ENCODE assay signal across 8 cellular contexts in the genomic region with DNA sequence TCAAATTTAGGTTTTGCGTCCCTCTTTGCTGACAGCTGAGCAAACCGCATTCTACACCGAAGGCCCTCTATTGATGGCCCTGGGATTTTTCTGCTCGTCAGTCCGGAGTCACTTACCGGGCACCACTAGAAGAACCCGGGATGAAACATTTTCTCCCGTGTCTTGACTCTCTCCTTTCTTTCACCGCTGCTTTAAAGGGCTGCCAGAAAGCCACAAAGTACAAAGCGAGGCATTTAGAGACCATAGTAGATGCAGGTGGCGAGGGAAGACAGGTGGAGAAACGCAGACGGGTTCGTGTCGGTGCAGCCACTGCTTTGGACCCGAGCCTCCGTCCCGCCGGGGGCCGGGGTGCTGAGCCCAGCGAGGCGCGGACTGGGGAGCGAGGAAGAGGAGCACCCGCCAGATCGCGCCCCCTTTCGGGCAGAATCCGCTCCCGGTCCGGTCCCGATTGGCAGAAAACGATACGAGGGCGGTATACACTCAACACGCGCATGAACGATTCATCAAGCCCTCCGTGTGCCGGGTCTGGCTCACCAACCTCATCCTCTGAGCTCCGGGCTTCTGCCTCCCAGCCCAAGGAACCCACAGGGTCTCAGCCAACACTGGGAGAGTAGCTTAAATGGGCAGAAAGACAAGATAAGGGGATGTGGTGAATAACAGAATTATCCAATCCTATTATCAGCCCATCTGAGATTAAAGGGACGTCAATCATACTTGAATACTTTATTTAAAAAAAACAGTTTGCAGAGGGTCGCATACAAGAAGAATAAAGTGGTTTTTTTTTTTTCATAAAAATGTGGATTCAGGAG.
DNase-seq lines count a peak whose midpoint lies in the region; ATAC-seq, FAIRE-seq and TF ChIP-seq lines count a peak whose summit lies in the region.

No MANE protein-coding gene starts in this region.

- DNase-seq in D721Med (ENCODE audit: insufficient read length, low spot score) (no peak), Panc1 (ENCODE audit: low read depth, low spot score) (no peak), esophagus squamous epithelium (lab: John Stamatoyannopoulos, UW) (no peak), myocyte (ENCODE audit: low read depth) (peak; percentile 88)
- DNase-seq in activated T-cell treated with anti-CD3 and anti-CD28 coated beads, Interleukin-2, amount 50 U/mL, for 4 hours: peak; percentile 81
- DNase-seq in stimulated activated CD8-positive, alpha-beta memory T cell treated with anti-CD3 and anti-CD28 coated beads, Interleukin-4, amount 100 ng/mL, for 48 hours: peak; percentile 92

- H3K27ac ChIP-seq in KMS-11 (peak overlapping the region; percentile 56), Panc1 (ENCODE audit: low read length) (peak overlapping the region; percentile 72), esophagus squamous epithelium (peak overlapping the region; percentile 59 to 84 (median 82))

- H3K4me1 ChIP-seq in KMS-11 (ENCODE audit: low read depth, poor library complexity, severe bottlenecking) (peaks cover 13% of the 10 kb centered on the region), Panc1 (ENCODE audit: control insufficient read depth, insufficient read depth, low read length) (peaks cover 3% of the 10 kb centered on the region), esophagus squamous epithelium (peaks cover 4 to 31% (median 6%) of the 10 kb centered on the region in 3 donors)

- no peaks in the 10 kb centered on the region for H3K79me2 ChIP-seq in KMS-11 (ENCODE audit: insufficient read depth, low read depth)

- H3K27me3 ChIP-seq in KMS-11 (ENCODE audit: insufficient read depth, low read depth): no peaks in the 10 kb centered on the region
- H3K27me3 ChIP-seq in Panc1 (ENCODE audit: control insufficient read depth, insufficient read depth, low read length): peaks cover 10% of the 10 kb centered on the region; the same call in 1 of the 2 replicates
- peaks cover 0 to 53% (median 2%) of the 10 kb centered on the region in 4 donors for H3K27me3 ChIP-seq in esophagus squamous epithelium

- no peak for FAIRE-seq in D721Med (lab: Jason Lieb, UNC)

- H3K9me3 ChIP-seq in Panc1 (ENCODE audit: control insufficient read depth, insufficient read depth, low read depth, low read length) (no peaks in the 10 kb centered on the region), esophagus squamous epithelium (no peaks in the 10 kb centered on the region)

- H4K20me1 ChIP-seq in KMS-11 (ENCODE audit: insufficient read depth): no peaks in the 10 kb centered on the region

- peak; percentile 57 for ATAC-seq in GM21717 (IDR thresholded peaks at IDR 0.05; ENCODE audit: unreplicated experiment)
- ATAC-seq in Panc1: peak; percentile 92
- ATAC-seq in activated T-cell treated with anti-CD3 and anti-CD28 coated beads, Interleukin-2, amount 50 U/mL, for 4 hours: peak; percentile 89 to 91

- 0% methylated on average over 18 to 41 of the region's 43 CpGs for WGBS in esophagus squamous epithelium, 2 donors

- H3K27me3 Mint-ChIP-seq in activated T-cell treated with anti-CD3 and anti-CD28 coated beads, Interleukin-2, amount 50 U/mL, for 4 hours (ENCODE audit: low read depth): peaks cover 39% of the 10 kb centered on the region

- TF ChIP-seq CTCF in D721Med (IDR thresholded peaks at IDR 0.05; ENCODE audit: insufficient read depth, missing control alignments): peak; percentile 54
- peak; percentile 78 for TF ChIP-seq CTCF in KMS-11 (conservative IDR thresholded peaks at IDR 0.05; ENCODE audit: low read depth, low read length)
- TF ChIP-seq CTCF in Panc1 (IDR thresholded peaks at IDR 0.05): peak; percentile 91
- TF ChIP-seq CTCF in esophagus squamous epithelium (IDR thresholded peaks at IDR 0.05): peak; percentile 26 to 69 (median 49)

- no TSS peak for BruUV-seq in Panc1 (replicated peaks; lab: Mats Ljungman, UMichigan)

- peak overlapping the region; percentile 40; the same call in 1 of the 2 replicates for H3K9ac ChIP-seq in KMS-11

- POLR2A ChIA-PET in Panc1 (lab: Charles Lee): interaction anchor here (0.7 kb wide), 1 partner anchor 92 kb away, joined by 5 read pairs; no protein-coding TSS in a partner anchor

- H3K9me3 Mint-ChIP-seq in activated T-cell treated with anti-CD3 and anti-CD28 coated beads, Interleukin-2, amount 50 U/mL, for 4 hours: no peaks in the 10 kb centered on the region

- H3K4me3 ChIP-seq in KMS-11 (IDR thresholded peaks at IDR 0.05; ENCODE audit: insufficient read depth, low read depth, low read length) (peak overlapping the region; percentile 44), Panc1 (ENCODE audit: low read depth in 2 of 2, low read length in 2 of 2) (peak overlapping the region; percentile 67 to 90), esophagus squamous epithelium (peak overlapping the region; percentile 52 to 73 (median 69))

- H3K4me2 ChIP-seq in KMS-11: peak overlapping the region; percentile 79

- no peaks in the 10 kb centered on the region for H3K36me3 ChIP-seq in KMS-11 (ENCODE audit: insufficient read depth)
- no peaks in the 10 kb centered on the region for H3K36me3 ChIP-seq in Panc1 (ENCODE audit: control insufficient read depth, insufficient read depth, low read length)
- H3K36me3 ChIP-seq in esophagus squamous epithelium: no peaks in the 10 kb centered on the region

- CTCF ChIA-PET in Panc1 (lab: Charles Lee): interaction anchor here (0.5 to 1.8 kb wide), 3 partner anchors 114 to 177 kb away, joined by 3 to 7 read pairs (median 5); no protein-coding TSS in a partner anchor

- H2AFZ ChIP-seq in KMS-11 (ENCODE audit: low read depth): peak overlapping the region; percentile 97

- H3K4me1 Mint-ChIP-seq in activated T-cell treated with anti-CD3 and anti-CD28 coated beads, Interleukin-2, amount 50 U/mL, for 4 hours (ENCODE audit: low read depth): peaks cover 12% of the 10 kb centered on the region

- in situ Hi-C loops in Panc1 (cut with HindIII; ENCODE audit: low pct_unique_long_range_greater_than_20kb, low sequenced_read_pairs): no loop called here

- intact Hi-C loops in Panc1 (cut with micrococcal nuclease; ENCODE audit: unreplicated experiment) (loop anchor here (1.0 to 5.0 kb wide), 2 partner anchors 57 to 103 kb away; no protein-coding TSS in a partner anchor), esophagus squamous epithelium (cut with DNase I) (loop anchor here (2.0 kb wide), 1 partner anchor 178 kb away; no protein-coding TSS in a partner anchor)

- no peak for TF ChIP-seq POLR2A in esophagus squamous epithelium (IDR thresholded peaks at IDR 0.05)

- H3K4me3 Mint-ChIP-seq in activated T-cell treated with anti-CD3 and anti-CD28 coated beads, Interleukin-2, amount 50 U/mL, for 4 hours: peak overlapping the region; percentile 93

- no peaks in the 10 kb centered on the region for H3K36me3 Mint-ChIP-seq in activated T-cell treated with anti-CD3 and anti-CD28 coated beads, Interleukin-2, amount 50 U/mL, for 4 hours (ENCODE audit: insufficient read depth)

Comparison
In these comparisons a context has a peak if more than half of its experiments do, and no peak if none do; other contexts are left out.
1. DNase-seq: peak in activated T-cell treated with anti-CD3 and anti-CD28 coated beads, Interleukin-2, amount 50 U/mL, for 4 hours (single experiment), myocyte (single experiment) and stimulated activated CD8-positive, alpha-beta memory T cell treated with anti-CD3 and anti-CD28 coated beads, Interleukin-4, amount 100 ng/mL, for 48 hours (single experiment); none in D721Med (single experiment), Panc1 (single experiment) and esophagus squamous epithelium (single experiment).
2. Peak in every context shown above with its lines, with median percentiles within 50 percentile points of each other: CTCF ChIP-seq, ATAC-seq, H3K27ac ChIP-seq and H3K4me3 ChIP-seq.